ENCODE assay signal across 24 cellular contexts in the genomic region with DNA sequence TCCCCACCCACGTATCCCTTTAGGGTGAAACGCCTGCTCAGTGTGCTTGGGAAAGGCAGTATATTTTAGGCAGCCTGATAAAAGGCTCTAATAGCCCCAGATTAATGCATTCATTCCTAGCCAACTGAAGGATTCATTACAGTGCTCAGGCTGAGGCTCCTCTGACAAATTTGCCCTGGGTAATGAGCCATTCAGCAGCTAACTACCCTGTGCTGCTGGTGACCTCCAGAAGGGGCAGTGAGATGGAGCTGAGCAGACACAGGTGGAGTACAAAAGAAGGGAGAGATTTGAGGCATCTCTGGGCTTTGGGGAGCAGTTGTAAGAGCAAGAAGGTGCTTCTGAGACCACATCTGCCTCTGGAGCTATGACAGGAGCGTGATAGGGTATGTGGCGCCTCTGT.
A peak's percentile ranks its signal among the peaks of the same experiment; 100 is the strongest.
DNase-seq lines count a peak whose midpoint lies in the region; ATAC-seq, FAIRE-seq and TF ChIP-seq lines count a peak whose summit lies in the region.
"Had no signal": no experiment of that assay in that cellular context is flagged by ENCODE, and none has a peak within 500 bp of the region (broad histone marks: within the 10 kb centered on the region; RNA-seq: fewer than 3 reads in every experiment).

No MANE protein-coding gene starts in this region.

- in situ Hi-C loops in IMR-90 (cut with MboI; ENCODE audit: low sequenced_read_pairs): no loop called here

- no peak overlapping the region for H2BK20ac ChIP-seq in IMR-90 (ENCODE audit: low read depth, low read length)

- no peak overlapping the region for H3K4ac ChIP-seq in IMR-90 (ENCODE audit: low read depth, low read length)

- no peak overlapping the region for H4K5ac ChIP-seq in IMR-90 (ENCODE audit: low read depth, low read length)

- CTCF ChIA-PET in IMR-90 (lab: Yijun Ruan, JAX) (no interaction called here), A673 (lab: Charles Lee) (no interaction called here)

- H3K23ac ChIP-seq in IMR-90 (ENCODE audit: low read depth, low read length): no peak overlapping the region

- no peak overlapping the region for H2AK9ac ChIP-seq in IMR-90 (replicated peaks; ENCODE audit: low read depth, low read length, poor library complexity)

- TF ChIP-seq CTCF in IMR-90 (conservative IDR thresholded peaks at IDR 0.05; ENCODE audit: low read depth, low read length): no peak
- TF ChIP-seq CTCF in astrocyte (IDR thresholded peaks at IDR 0.05; ENCODE audit: insufficient read depth, low read depth, low read length): no peak
- TF ChIP-seq CTCF in A673 (conservative IDR thresholded peaks at IDR 0.05; ENCODE audit: low read depth, low read length): no peak

- H3K4me2 ChIP-seq in IMR-90 (ENCODE audit: low read depth, low read length): 0 out of 2 replicates have a peak overlapping the region, but pooled peaks have one; percentile 17
- H3K4me2 ChIP-seq in astrocyte (ENCODE audit: low read length): no peak overlapping the region
- H3K4me2 ChIP-seq: BLaER1, PC-9, SK-N-SH had no signal

- 0 out of 2 replicates have a peak, but pooled peaks cover 7% of the 10 kb centered on the region for H3K9me1 ChIP-seq in IMR-90 (ENCODE audit: insufficient read depth, low read length)

- H3K79me2 ChIP-seq in astrocyte (ENCODE audit: insufficient read depth, low read length): no peaks in the 10 kb centered on the region

- TF ChIP-seq RAD21 in IMR-90 (IDR thresholded peaks at IDR 0.05; ENCODE audit: low read length): no peak

- H3K18ac ChIP-seq in IMR-90 (ENCODE audit: low read depth, low read length): no peak overlapping the region

- H3K79me1 ChIP-seq in IMR-90 (ENCODE audit: low read depth in 1 of 2, low read length in 2 of 2): no peaks in the 10 kb centered on the region

- H3K4me1 ChIP-seq in IMR-90 (ENCODE audit: control insufficient read depth, insufficient read depth, low read length): no peaks in the 10 kb centered on the region; the same call in 1 of the 2 replicates
- peaks cover 4% of the 10 kb centered on the region for H3K4me1 ChIP-seq in astrocyte (ENCODE audit: insufficient read depth, low read length)
- no peaks in the 10 kb centered on the region for H3K4me1 ChIP-seq in A673 (ENCODE audit: insufficient read depth, low read length, poor library complexity, severe bottlenecking)
- H3K4me1 ChIP-seq: BLaER1, HAP-1 had no signal

- no peak overlapping the region for H2BK120ac ChIP-seq in IMR-90 (ENCODE audit: low read depth, low read length)

- no peak overlapping the region for H3K4me3 Mint-ChIP-seq in astrocyte (ENCODE audit: unreplicated experiment)
- H3K4me3 Mint-ChIP-seq: CD4-positive, alpha-beta T cell had no signal

- BruUV-seq in IMR-90 (replicated peaks; lab: Mats Ljungman, UMichigan): no TSS peak
- BruUV-seq in A673 (replicated peaks; lab: Mats Ljungman, UMichigan): no TSS peak

- no peak for DNase-seq in IMR-90
- DNase-seq in astrocyte (ENCODE audit: low read depth): no peak
- DNase-seq in inferior parietal cortex (ENCODE audit: extremely low spot score): peak; percentile 26
- peak; percentile 23 for DNase-seq in superior temporal gyrus (ENCODE audit: extremely low spot score)
- no peak for DNase-seq in A673 (ENCODE audit: low spot score)
- no peak for DNase-seq in DMS153 treated with DMSO at 0.1 percent for 48 hours (lab: John Stamatoyannopoulos, UW; ENCODE audit: unreplicated experiment)
- DNase-seq: CD4-positive, alpha-beta T cell; COR-L47; DMS79 treated with DMSO at 0.1 percent for 48 hours; KG1; NCI-H1105 treated with DMSO at 0.1 percent for 48 hours; NCI-H1694; NCI-H2081; NCI-H2171 treated with DMSO at 0.1 percent for 48 hours; NCI-H446; PC-9; SHP77 treated with DMSO at 0.1 percent for 48 hours had no signal

- H3K36me3 ChIP-seq in IMR-90 (ENCODE audit: control insufficient read depth, insufficient read depth, low read length) (no peaks in the 10 kb centered on the region), astrocyte (ENCODE audit: insufficient read depth, low read length) (no peaks in the 10 kb centered on the region), A673 (ENCODE audit: insufficient read depth, low read length, poor library complexity, severe bottlenecking) (no peaks in the 10 kb centered on the region)
- H3K36me3 ChIP-seq: BLaER1, HAP-1 had no signal

- no peaks in the 10 kb centered on the region for H4K20me1 ChIP-seq in IMR-90 (ENCODE audit: insufficient read depth, low read length)
- peaks cover 28% of the 10 kb centered on the region for H4K20me1 ChIP-seq in astrocyte (ENCODE audit: insufficient read depth, low read length)
- H4K20me1 ChIP-seq: BLaER1 had no signal

- H3K36me3 Mint-ChIP-seq in astrocyte (ENCODE audit: low read depth, unreplicated experiment): no peaks in the 10 kb centered on the region

- no peak overlapping the region for H3K14ac ChIP-seq in IMR-90 (replicated peaks; ENCODE audit: low read depth, low read length)

- dilution Hi-C loops in IMR-90 (cut with HindIII; ENCODE audit: low sequenced_read_pairs, unreplicated experiment): no loop called here

- H3K4me3 ChIP-seq in IMR-90 (ENCODE audit: insufficient read depth, low read depth, low read length) (no peak overlapping the region), astrocyte (ENCODE audit: insufficient read depth, low read depth, low read length) (no peak overlapping the region), A673 (ENCODE audit: low read depth, low read length, poor library complexity, severe bottlenecking) (no peak overlapping the region)
- H3K4me3 ChIP-seq: BLaER1, HAP-1, PC-9 had no signal

- H3K27ac ChIP-seq in IMR-90 (ENCODE audit: insufficient read depth, low read length) (no peak overlapping the region), astrocyte (ENCODE audit: low read depth, low read length) (no peak overlapping the region), A673 (ENCODE audit: low read depth, low read length, poor library complexity, severe bottlenecking) (no peak overlapping the region)
- H3K27ac ChIP-seq: BLaER1, HL-60, PC-9, RWPE1 had no signal

- H2AK5ac ChIP-seq in IMR-90 (ENCODE audit: low read depth, low read length): no peak overlapping the region

- H3K9ac ChIP-seq in IMR-90 (ENCODE audit: low read depth, low read length) (no peak overlapping the region), astrocyte (ENCODE audit: low read length) (no peak overlapping the region)
- H3K9ac ChIP-seq: BLaER1, SK-N-SH had no signal

- peak overlapping the region; percentile 38 for H3K27ac Mint-ChIP-seq in astrocyte (ENCODE audit: unreplicated experiment)
- H3K27ac Mint-ChIP-seq: CD4-positive, alpha-beta T cell had no signal

- H3K9me3 Mint-ChIP-seq in astrocyte (ENCODE audit: unreplicated experiment): no peaks in the 10 kb centered on the region

- H2BK15ac ChIP-seq in IMR-90 (ENCODE audit: low read depth, low read length): no peak overlapping the region

- FAIRE-seq in astrocyte (lab: Jason Lieb, UNC): no peak
- FAIRE-seq: HepG2 had no signal

- no peak overlapping the region for H4K91ac ChIP-seq in IMR-90 (ENCODE audit: insufficient read depth, low read depth, low read length)

- no peak overlapping the region for H2AFZ ChIP-seq in IMR-90 (replicated peaks; ENCODE audit: low read length, poor library complexity)
- no peak overlapping the region for H2AFZ ChIP-seq in astrocyte (ENCODE audit: low read depth, low read length)
- H2AFZ ChIP-seq: PC-9 had no signal

- no peaks in the 10 kb centered on the region for H3K27me3 ChIP-seq in IMR-90 (ENCODE audit: control insufficient read depth, insufficient read depth, low read length)
- H3K27me3 ChIP-seq in astrocyte (ENCODE audit: insufficient read depth, low read length): no peaks in the 10 kb centered on the region
- no peaks in the 10 kb centered on the region for H3K27me3 ChIP-seq in A673 (replicated peaks; ENCODE audit: insufficient read depth, low read depth, low read length, poor library complexity)
- H3K27me3 ChIP-seq: BLaER1 had no signal

- H3K9me3 ChIP-seq in IMR-90 (ENCODE audit: control insufficient read depth, insufficient read depth, low read length) (no peaks in the 10 kb centered on the region), astrocyte (ENCODE audit: insufficient read depth, low read depth, low read length) (no peaks in the 10 kb centered on the region), A673 (ENCODE audit: low read depth, low read length, poor library complexity, severe bottlenecking) (peaks cover 7% of the 10 kb centered on the region)
- H3K9me3 ChIP-seq: BLaER1, SK-N-SH had no signal

- peak; percentile 42 for ATAC-seq in IMR-90 (ENCODE audit: low read depth)
- no peak for ATAC-seq in HG02588 (IDR thresholded peaks at IDR 0.05; ENCODE audit: unreplicated experiment)
- ATAC-seq: HepG2 had no signal

- POLR2A ChIA-PET in IMR-90 (lab: Charles Lee; ENCODE audit: unreplicated experiment) (no interaction called here), A673 (lab: Charles Lee; ENCODE audit: low non-redundant PET) (no interaction called here)

- TF ChIP-seq POLR2A in IMR-90 (IDR thresholded peaks at IDR 0.05; ENCODE audit: low read depth, low read length): no peak

- intact Hi-C loops in IMR-90 (cut with micrococcal nuclease) (no loop called here), A673 (cut with micrococcal nuclease; ENCODE audit: unreplicated experiment) (no loop called here)

- no peaks in the 10 kb centered on the region for H3K27me3 Mint-ChIP-seq in astrocyte (ENCODE audit: low read depth, unreplicated experiment)

- H2BK5ac ChIP-seq in IMR-90 (ENCODE audit: low read depth, low read length, poor library complexity, severe bottlenecking): no peak overlapping the region

- H4K8ac ChIP-seq in IMR-90 (ENCODE audit: low read depth in 2 of 2, low read length in 2 of 2): no peak overlapping the region

- H3K4me1 Mint-ChIP-seq in astrocyte (ENCODE audit: low read depth, unreplicated experiment): peaks cover 9% of the 10 kb centered on the region

- no CpG with 5 or more reads among the region's 4 CpGs for WGBS in IMR-90 (ENCODE audit: extremely low coverage in 2 of 2, insufficient read length in 1 of 2), 2 experiments

- H3K56ac ChIP-seq in IMR-90 (ENCODE audit: extremely low read depth, insufficient read depth, low read length): no peak overlapping the region

TF ChIP-seq in IMR-90, 13 proteins besides CTCF, POLR2A, EP300 and RAD21 (continues in another document):
- TF ChIP-seq, protein P1, sequence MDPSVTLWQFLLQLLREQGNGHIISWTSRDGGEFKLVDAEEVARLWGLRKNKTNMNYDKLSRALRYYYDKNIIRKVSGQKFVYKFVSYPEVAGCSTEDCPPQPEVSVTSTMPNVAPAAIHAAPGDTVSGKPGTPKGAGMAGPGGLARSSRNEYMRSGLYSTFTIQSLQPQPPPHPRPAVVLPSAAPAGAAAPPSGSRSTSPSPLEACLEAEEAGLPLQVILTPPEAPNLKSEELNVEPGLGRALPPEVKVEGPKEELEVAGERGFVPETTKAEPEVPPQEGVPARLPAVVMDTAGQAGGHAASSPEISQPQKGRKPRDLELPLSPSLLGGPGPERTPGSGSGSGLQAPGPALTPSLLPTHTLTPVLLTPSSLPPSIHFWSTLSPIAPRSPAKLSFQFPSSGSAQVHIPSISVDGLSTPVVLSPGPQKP (IDR thresholded peaks at IDR 0.05; ENCODE audit: borderline replicate concordance, low read depth, low read length): no peak
- TF ChIP-seq BHLHE40 (IDR thresholded peaks at IDR 0.05; ENCODE audit: low read depth, low read length) (no peak), CHD1 (IDR thresholded peaks at IDR 0.05; ENCODE audit: low read depth, low read length) (no peak)

Comparison
In these comparisons a context has a peak if more than half of its experiments do, and no peak if none do; other contexts are left out.
1. DNase-seq: peak in inferior parietal cortex (single experiment) and superior temporal gyrus (single experiment); none in IMR-90 (single experiment), astrocyte (single experiment), A673 (single experiment) and DMS153 treated with DMSO at 0.1 percent for 48 hours (single experiment).